In the genomic region with DNA sequence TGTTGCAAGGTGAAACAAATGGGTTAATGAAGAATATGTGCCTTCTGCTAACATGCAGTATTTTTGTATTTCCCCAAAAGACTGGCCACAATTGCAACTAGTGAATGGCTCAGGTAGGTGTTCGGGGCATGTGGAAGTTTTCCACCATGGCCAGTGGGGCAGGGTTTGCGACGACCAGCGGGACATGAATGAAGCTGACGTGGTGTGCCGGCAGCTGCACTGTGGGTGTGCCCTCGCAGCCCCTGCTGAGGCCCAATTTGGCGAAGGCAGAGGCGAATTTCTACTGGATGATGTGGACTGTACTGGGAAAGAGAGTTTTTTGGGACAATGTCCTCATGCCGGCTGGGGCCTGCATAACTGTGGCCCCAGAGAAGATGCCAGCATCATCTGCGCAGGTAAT, we compare ENCODE assay signal across 1 cellular context.
TF ChIP-seq lines count a peak whose summit lies in the region.

No MANE protein-coding gene starts in this region.

TF ChIP-seq in GM23338, 12 proteins besides CTCF, POLR2A, EP300 and RAD21 (continued from another document):
- no peak for TF ChIP-seq ZNF462 (CRISPR knock-in tag; IDR thresholded peaks at IDR 0.05)
- TF ChIP-seq EZH2phosphoT487 (IDR thresholded peaks at IDR 0.05; ENCODE audit: unreplicated experiment), result no peak
- TF ChIP-seq ETS1 (IDR thresholded peaks at IDR 0.05), result no peak
- no peak for TF ChIP-seq EZH2 (IDR thresholded peaks at IDR 0.05; ENCODE audit: low read depth, unreplicated experiment)
- no peak for TF ChIP-seq NANOG (IDR thresholded peaks at IDR 0.05; ENCODE audit: borderline replicate concordance)
- no peak for TF ChIP-seq ZNF331 (CRISPR knock-in tag; IDR thresholded peaks at IDR 0.05; ENCODE audit: low read depth)
- no peak for TF ChIP-seq JUNB (IDR thresholded peaks at IDR 0.05; ENCODE audit: unreplicated experiment)
- TF ChIP-seq ZNF114 (CRISPR knock-in tag; IDR thresholded peaks at IDR 0.05), result no peak
- TF ChIP-seq CREB1 (CRISPR knock-in tag; IDR thresholded peaks at IDR 0.05; ENCODE audit: low read depth), result no peak
- TF ChIP-seq STAT1 (IDR thresholded peaks at IDR 0.05; ENCODE audit: unreplicated experiment), result no peak
- TF ChIP-seq REST (IDR thresholded peaks at IDR 0.05; ENCODE audit: unreplicated experiment), result no peak
